In the genomic region with DNA sequence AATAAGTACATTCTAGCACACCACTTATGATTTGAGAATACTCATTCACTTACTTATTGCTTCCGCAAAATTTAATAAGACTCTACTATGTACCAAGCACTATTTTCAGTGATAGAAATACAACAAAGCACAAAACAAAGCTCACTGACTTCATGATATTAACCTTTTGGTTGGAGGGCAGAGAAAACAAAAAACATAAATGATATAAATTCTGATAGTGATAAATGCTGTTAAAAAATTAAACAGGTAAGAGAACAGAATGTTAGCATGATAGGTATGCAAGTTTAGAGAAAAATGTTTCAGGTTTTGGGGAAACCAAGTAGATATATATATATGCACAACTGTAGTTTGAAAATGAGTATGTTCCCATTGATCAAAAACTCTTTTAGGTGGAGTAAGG, we compare ENCODE assay signal across 9 cellular contexts. TPM values are rescaled to one million over a fixed set of nuclear protein-coding genes. Genes with fewer than 3 reads are reported as not detected.
DNase-seq lines count a peak whose midpoint lies in the region; ATAC-seq and TF ChIP-seq lines count a peak whose summit lies in the region.
"Had no signal": no experiment of that assay in that cellular context is flagged by ENCODE, and none has a peak within 500 bp of the region (broad histone marks: within the 10 kb centered on the region; RNA-seq: fewer than 3 reads in every experiment).

No MANE protein-coding gene starts in this region.

- H3K27me3 Mint-ChIP-seq in HFFc6 (ENCODE audit: insufficient read depth): no peaks in the 10 kb centered on the region

- DNase-seq in AG09309 (ENCODE audit: low read depth): no peak
- no peak for DNase-seq in HFFc6
- no peak for DNase-seq in astrocyte of the cerebellum (ENCODE audit: low read depth)
- no peak for DNase-seq in medulla oblongata (ENCODE audit: extremely low spot score)
- DNase-seq in tibial artery: no peak
- DNase-seq: amygdala had no signal

- H3K4me1 Mint-ChIP-seq in HFFc6 (ENCODE audit: low read depth): peaks cover 32% of the 10 kb centered on the region

- H3K9me3 ChIP-seq in mesodermal cell (ENCODE audit: control insufficient read depth, low read length) (no peaks in the 10 kb centered on the region), tibial artery (no peaks in the 10 kb centered on the region)

- H3K36me3 Mint-ChIP-seq in HFFc6 (ENCODE audit: low read depth): peaks cover 13% of the 10 kb centered on the region

- ATAC-seq in GM18858 (IDR thresholded peaks at IDR 0.05; ENCODE audit: unreplicated experiment): no peak
- ATAC-seq in GM18909 (IDR thresholded peaks at IDR 0.05; ENCODE audit: poor library complexity, unreplicated experiment): no peak

- H3K27me3 ChIP-seq in tibial artery: no peaks in the 10 kb centered on the region

- H3K4me1 ChIP-seq in mesodermal cell (ENCODE audit: control insufficient read depth, insufficient read depth, low read length, poor library complexity, severe bottlenecking) (peaks cover 5% of the 10 kb centered on the region), tibial artery (peaks cover 0 to 49% (median 21%) of the 10 kb centered on the region in 4 donors)

- in situ Hi-C loops in astrocyte of the cerebellum (cut with HindIII; ENCODE audit: low sequenced_read_pairs): no loop called here

- no peaks in the 10 kb centered on the region for H3K9me3 Mint-ChIP-seq in HFFc6

- H3K27ac ChIP-seq in mesodermal cell (ENCODE audit: low read depth, low read length, severe bottlenecking) (no peak overlapping the region), tibial artery (no peak overlapping the region)

- TF ChIP-seq CTCF in AG09309 (IDR thresholded peaks at IDR 0.05; ENCODE audit: control insufficient read depth, insufficient read depth, low read depth, low read length, missing control alignments) (no peak), HFFc6 (IDR thresholded peaks at IDR 0.05) (no peak), astrocyte of the cerebellum (IDR thresholded peaks at IDR 0.05; ENCODE audit: low read depth, low read length, missing control alignments) (no peak), tibial artery (IDR thresholded peaks at IDR 0.05) (no peak)

- peaks cover 18% of the 10 kb centered on the region for H3K36me3 ChIP-seq in mesodermal cell (ENCODE audit: control insufficient read depth, insufficient read depth, low read length)
- H3K36me3 ChIP-seq in tibial artery: peaks cover 0 to 4% (median 0%) of the 10 kb centered on the region in 3 donors

- peak overlapping the region; percentile 55 for H3K4me3 ChIP-seq in AG09309 (ENCODE audit: control insufficient read depth, low read depth, low read length)
- H3K4me3 ChIP-seq in astrocyte of the cerebellum (ENCODE audit: low read depth, low read length): peak overlapping the region; percentile 99
- peak overlapping the region; percentile 95 for H3K4me3 ChIP-seq in mesodermal cell (ENCODE audit: extremely low read depth, insufficient read depth, low read length, poor library complexity, severe bottlenecking)
- H3K4me3 ChIP-seq in tibial artery: peak overlapping the region in 1 of 2 donors; percentile 77

- peak overlapping the region; percentile 99 for H3K4me3 Mint-ChIP-seq in HFFc6

- no peak overlapping the region for H3K27ac Mint-ChIP-seq in HFFc6

- intact Hi-C loops in tibial artery (cut with DNase I; ENCODE audit: low total_unique reads): loop anchor here (10.0 kb wide), 1 partner anchor 151 kb away; the partner anchor contains the start of gene ANKRD13C

- WGBS in mesodermal cell (ENCODE audit: insufficient coverage in 2 of 2), 2 experiments: no CpG with 5 or more reads among the region's 1 CpG

RNA-seq across cellular contexts. Expression of gene LRRC40, which starts 1.2 kb away (rescaled TPM):
- total RNA-seq in HFFc6 (2021; fragmentation: NEBNext Ultra II Directional; extraction: Animal tissue kit (Norgen Biotek cat#: 25700)): 10 to 100 TPM; 10.6 to 16.5 (median 14.0) TPM
- 29.3 TPM for polyA plus RNA-seq in mesodermal cell (2013, experiment 1 of 2)
- 34.4 TPM for polyA plus RNA-seq in mesodermal cell (2013, experiment 2 of 2)

RNA-seq across cellular contexts. Expression of gene SRSF11, which starts 17.0 kb away (rescaled TPM):
- 100 to 1,000 TPM in 3 of 6 experiments, 10 to 100 TPM in 3; 94.9 to 107 (median 100) TPM for total RNA-seq in HFFc6 (2021; fragmentation: NEBNext Ultra II Directional; extraction: Animal tissue kit (Norgen Biotek cat#: 25700))
- polyA plus RNA-seq in mesodermal cell (2013, experiment 1 of 2): 190 TPM
- 197 TPM for polyA plus RNA-seq in mesodermal cell (2013, experiment 2 of 2)
